ENCODE assay signal across 20 cellular contexts in the genomic region with DNA sequence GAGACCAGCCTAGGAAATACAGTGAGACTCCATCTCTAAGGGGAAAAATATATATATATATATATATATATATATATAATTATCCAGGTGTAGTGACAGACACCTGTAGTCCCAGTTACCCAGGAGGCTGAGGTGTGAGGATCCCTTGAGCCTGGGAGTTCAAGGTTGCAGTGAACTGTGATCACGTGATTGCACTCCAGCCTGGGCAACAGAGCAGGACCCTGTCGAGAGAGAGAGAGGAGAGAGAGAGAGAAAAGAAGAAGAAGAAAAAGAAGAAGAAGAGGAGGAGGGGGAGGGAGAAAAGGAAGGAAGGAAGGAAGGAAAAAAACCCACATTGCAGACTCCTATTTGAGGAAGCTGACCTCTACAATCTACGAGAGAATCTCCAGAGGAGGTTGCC.
"Had no signal": no experiment of that assay in that cellular context is flagged by ENCODE, and none has a peak within 500 bp of the region (broad histone marks: within the 10 kb centered on the region; RNA-seq: fewer than 3 reads in every experiment).

No MANE protein-coding gene starts in this region.

- H3K27ac ChIP-seq: body of pancreas, heart left ventricle, pancreas, psoas muscle had no signal

- H3K36me3 ChIP-seq: heart left ventricle, pancreas, upper lobe of left lung had no signal

- H3K4me1 ChIP-seq: body of pancreas, pancreas, psoas muscle, upper lobe of left lung had no signal

- H3K27me3 ChIP-seq: body of pancreas, pancreas, upper lobe of left lung had no signal

- DNase-seq: activated B cell treated with CpG ODN at 0.5 μM for 24 hours; activated CD4-positive, alpha-beta T cell treated with anti-CD3 and anti-CD28 coated beads for 36 hours; activated CD4-positive, alpha-beta T cell treated with anti-CD3 and anti-CD28 coated beads, Interleukin-2, amount 50 U/mL, for 48 hours; activated gamma-delta T cell; activated naive CD4-positive, alpha-beta T cell treated with anti-CD3 and anti-CD28 coated beads, Interleukin-2, amount 50 U/mL, for 16 hours; activated T-cell treated with anti-CD3 and anti-CD28 coated beads for 4 hours; anterior cingulate cortex; body of pancreas; effector CD4-positive, alpha-beta T cell; heart left ventricle; islet precursor cell; left cardiac atrium; midbrain; pancreas; psoas muscle; right cardiac atrium; stimulated activated CD4-positive, alpha-beta T cell treated with anti-CD3 and anti-CD28 coated beads, Interleukin-12 subunit alpha, Interleukin-12 subunit beta, amount 100 ng/mL, for 4 hours; stimulated activated CD4-positive, alpha-beta T cell treated with anti-CD3 and anti-CD28 coated beads, Interleukin-4, amount 100 ng/mL, for 4 hours; stimulated activated naive CD8-positive, alpha-beta T cell treated with anti-CD3 and anti-CD28 coated beads, Interleukin-15, Interleukin-2, amounts not matched to agents 100 U/mL and 50 U/mL, for 24 hours; upper lobe of left lung had no signal

- H3K4me3 ChIP-seq: body of pancreas, heart left ventricle, pancreas, psoas muscle, upper lobe of left lung had no signal

- ATAC-seq: activated CD4-positive, alpha-beta T cell treated with anti-CD3 and anti-CD28 coated beads for 36 hours; body of pancreas; heart left ventricle; left cardiac atrium; pancreas; psoas muscle; right cardiac atrium; stimulated activated naive CD8-positive, alpha-beta T cell treated with anti-CD3 and anti-CD28 coated beads, Interleukin-15, Interleukin-2, amounts not matched to agents 100 U/mL and 50 U/mL, for 24 hours had no signal

- H3K9me3 ChIP-seq: body of pancreas, heart left ventricle, pancreas, psoas muscle, upper lobe of left lung had no signal
